Comparison of ENCODE assay signal across 8 cellular contexts in the genomic region with DNA sequence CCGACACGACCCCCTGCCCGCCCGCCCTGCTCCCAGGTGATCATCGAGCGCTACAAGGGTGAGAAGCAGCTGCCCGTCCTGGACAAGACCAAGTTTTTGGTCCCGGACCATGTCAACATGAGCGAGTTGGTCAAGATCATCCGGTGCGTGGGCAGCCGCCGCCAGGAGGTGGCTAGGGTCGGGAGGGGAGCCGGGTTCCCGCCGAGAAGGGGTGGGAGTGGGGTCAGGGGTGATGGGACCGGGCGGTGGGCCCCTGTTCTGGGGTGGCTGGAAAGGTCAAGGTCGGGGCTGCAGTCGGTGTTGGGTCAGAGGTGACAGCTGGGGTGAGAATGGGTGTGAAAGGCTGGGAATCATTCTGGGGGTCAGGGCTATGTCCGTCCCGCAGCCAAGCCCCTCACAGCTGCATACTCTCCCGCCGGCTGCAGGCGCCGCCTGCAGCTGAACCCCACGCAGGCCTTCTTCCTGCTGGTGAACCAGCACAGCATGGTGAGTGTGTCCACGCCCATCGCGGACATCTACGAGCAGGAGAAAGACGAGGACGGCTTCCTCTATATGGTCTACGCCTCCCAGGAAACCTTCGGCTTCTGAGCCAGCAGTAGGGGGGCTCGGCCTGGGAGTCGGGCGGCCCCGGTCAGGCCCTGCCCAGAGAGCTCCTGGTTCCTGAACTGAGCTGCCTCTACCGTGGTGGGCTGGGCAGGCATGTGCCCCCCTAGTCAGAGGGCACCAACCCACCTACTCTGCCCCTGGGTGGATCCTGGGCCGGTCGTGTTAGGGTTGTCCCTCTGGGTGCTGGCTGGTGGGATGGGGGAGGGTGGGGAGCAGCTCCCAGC. TPM values are rescaled to one million over a fixed set of nuclear protein-coding genes. Genes with fewer than 3 reads are reported as not detected.
A peak's percentile ranks its signal among the peaks of the same experiment; 100 is the strongest.
DNase-seq lines count a peak whose midpoint lies in the region; ATAC-seq, FAIRE-seq and TF ChIP-seq lines count a peak whose summit lies in the region.

No MANE protein-coding gene starts in this region.

- H3K18ac ChIP-seq in neuronal stem cell (ENCODE audit: low read length), result no peak overlapping the region

- H3K4me1 ChIP-seq in esophagus muscularis mucosa, result peaks cover 14 to 27% (median 22%) of the 10 kb centered on the region in 4 donors
- peaks cover 0 to 2% of the 10 kb centered on the region in 2 donors for H3K4me1 ChIP-seq in neuronal stem cell (ENCODE audit: control insufficient read depth in 2 of 2, insufficient read depth in 1 of 2, low read depth in 1 of 2, low read length in 2 of 2)

- peak overlapping the region; percentile 45 for H3K4me2 ChIP-seq in neuronal stem cell (ENCODE audit: insufficient read depth, low read length, poor library complexity, severe bottlenecking)

- 27% methylated on average over 17 of the region's 43 CpGs for WGBS in esophagus muscularis mucosa
- no CpG with 5 or more reads among the region's 43 CpGs for WGBS in neuronal stem cell (ENCODE audit: extremely low coverage in 2 of 2, insufficient read length in 2 of 2, insufficient replicate concordance in 1 of 2), 2 donors

- no peak overlapping the region for H3K9ac ChIP-seq in neuronal stem cell (ENCODE audit: low read depth, low read length, poor library complexity)

- no peak overlapping the region for H4K8ac ChIP-seq in neuronal stem cell (ENCODE audit: low read depth, low read length)

- H3K27me3 ChIP-seq in esophagus muscularis mucosa (peaks cover 0 to 3% (median 0%) of the 10 kb centered on the region in 4 donors), neuronal stem cell (ENCODE audit: control insufficient read depth in 3 of 3, insufficient read depth in 3 of 3, low read depth in 1 of 3, low read length in 3 of 3) (no peaks in the 10 kb centered on the region)

- no peak for TF ChIP-seq CTCF in AG09309 (IDR thresholded peaks at IDR 0.05; ENCODE audit: control insufficient read depth, insufficient read depth, low read depth, low read length, missing control alignments)
- TF ChIP-seq CTCF in esophagus muscularis mucosa (IDR thresholded peaks at IDR 0.05), result peak in 1 of 3 experiments; percentile 17

- no peak for FAIRE-seq in GM19239 (lab: Jason Lieb, UNC)

- H2BK5ac ChIP-seq in neuronal stem cell (ENCODE audit: low read length), result no peak overlapping the region

- peak overlapping the region; percentile 77 for H3K27ac Mint-ChIP-seq in T-helper 17 cell

- peaks cover 2% of the 10 kb centered on the region for H3K79me1 ChIP-seq in neuronal stem cell (ENCODE audit: low read depth, low read length)

- H2AK5ac ChIP-seq in neuronal stem cell (ENCODE audit: low read depth, low read length), result no peak overlapping the region

- peak overlapping the region; percentile 74 for H3K4me3 Mint-ChIP-seq in T-helper 17 cell

- no peak for TF ChIP-seq EP300 in esophagus muscularis mucosa (IDR thresholded peaks at IDR 0.05)

- peaks cover 23% of the 10 kb centered on the region for H3K4me1 Mint-ChIP-seq in T-helper 17 cell

- H3K9me3 ChIP-seq in T-helper 17 cell (ENCODE audit: control insufficient read depth, low read length, poor library complexity, severe bottlenecking) (no peaks in the 10 kb centered on the region), esophagus muscularis mucosa (no peaks in the 10 kb centered on the region), neuronal stem cell (replicated peaks in 1 of 2; ENCODE audit: control insufficient read depth in 2 of 2, insufficient read depth in 1 of 2, low read depth in 1 of 2, low read length in 2 of 2) (no peaks in the 10 kb centered on the region)

- no peak for DNase-seq in AG09309 (ENCODE audit: low read depth)
- peak in 1 of 3 donors; percentile 17 for DNase-seq in T-helper 17 cell
- no peak for DNase-seq in esophagus muscularis mucosa (ENCODE audit: extremely low spot score)
- no peak for DNase-seq in neuronal stem cell (ENCODE audit: low spot score)
- no peak for DNase-seq in cerebellar nuclear complex (lab: John Stamatoyannopoulos, UW)
- no peak for DNase-seq in GM19239 (ENCODE audit: insufficient read length, low spot score)

- H2BK120ac ChIP-seq in neuronal stem cell (ENCODE audit: low read depth, low read length), result no peak overlapping the region

- H3K4me3 ChIP-seq in AG09309 (ENCODE audit: control insufficient read depth, low read depth, low read length), result peak overlapping the region; percentile 73
- H3K4me3 ChIP-seq in esophagus muscularis mucosa, result peak overlapping the region; percentile 78 to 98 (median 90)
- no peak overlapping the region for H3K4me3 ChIP-seq in neuronal stem cell (ENCODE audit: low read length in 2 of 2)

- H3K27ac ChIP-seq in esophagus muscularis mucosa (replicated peaks in 1 of 4), result peak overlapping the region; percentile 97 to 99 (median 99)
- H3K27ac ChIP-seq in neuronal stem cell (replicated peaks; ENCODE audit: low read length), result no peak overlapping the region

- no peak for TF ChIP-seq POLR2A in esophagus muscularis mucosa (IDR thresholded peaks at IDR 0.05; ENCODE audit: low read depth)

- H4K91ac ChIP-seq in neuronal stem cell (ENCODE audit: low read depth, low read length, poor library complexity), result no peak overlapping the region

- H2BK12ac ChIP-seq in neuronal stem cell (ENCODE audit: low read length), result no peak overlapping the region

- ATAC-seq in T-helper 17 cell (no peak), GM21576 (IDR thresholded peaks at IDR 0.05; ENCODE audit: unreplicated experiment) (no peak), HG02852 (IDR thresholded peaks at IDR 0.05; ENCODE audit: unreplicated experiment) (no peak)

- peaks cover under 1% of the 10 kb centered on the region for H3K36me3 Mint-ChIP-seq in T-helper 17 cell (ENCODE audit: low read depth)

- H3K36me3 ChIP-seq in esophagus muscularis mucosa, result peaks cover 0 to 15% (median 8%) of the 10 kb centered on the region in 4 donors
- peaks cover 1 to 33% of the 10 kb centered on the region in 2 donors for H3K36me3 ChIP-seq in neuronal stem cell (replicated peaks in 1 of 2; ENCODE audit: control insufficient read depth in 2 of 2, insufficient read depth in 2 of 2, low read length in 2 of 2)

- no peak overlapping the region for H2BK15ac ChIP-seq in neuronal stem cell (ENCODE audit: low read length)

- intact Hi-C loops in esophagus muscularis mucosa (cut with DNase I), result loop anchor here (5.0 kb wide), 1 partner anchor 148 kb away; no protein-coding TSS in a partner anchor

- H3K14ac ChIP-seq in neuronal stem cell (ENCODE audit: low read length), result no peak overlapping the region

- H3K27me3 Mint-ChIP-seq in T-helper 17 cell, result no peaks in the 10 kb centered on the region

- H3K23ac ChIP-seq in neuronal stem cell (ENCODE audit: low read depth, low read length, poor library complexity), result no peak overlapping the region

- H2AFZ ChIP-seq in neuronal stem cell (ENCODE audit: low read length), result no peak overlapping the region

- no peak overlapping the region for H3K4ac ChIP-seq in neuronal stem cell (ENCODE audit: low read length)

RNA-seq across cellular contexts. Expression of a gene that starts 1.0 kb away (rescaled TPM):
- total RNA-seq in T-helper 17 cell (10 to 100 TPM; 11.7 to 13.7 TPM), esophagus muscularis mucosa (100 to 1,000 TPM in 3 of 4 donors, 10 to 100 TPM in 1; 83.9 to 152 (median 111) TPM)
- 10.4 TPM for polyA plus RNA-seq in neuronal stem cell (2013, experiment 1 of 2)
- polyA plus RNA-seq in neuronal stem cell (2013, experiment 2 of 2), result 10.7 TPM

RNA-seq across cellular contexts. Expression of a gene that starts 43.3 kb away (rescaled TPM):
- total RNA-seq in T-helper 17 cell (10 to 100 TPM; 52.8 to 62.0 TPM), esophagus muscularis mucosa (100 to 1,000 TPM; 152 to 252 (median 191) TPM)
- polyA plus RNA-seq in neuronal stem cell (2013, experiment 1 of 2), result 334 TPM
- 321 TPM for polyA plus RNA-seq in neuronal stem cell (2013, experiment 2 of 2)

Comparison
In these comparisons a context has a peak if more than half of its experiments do, and no peak if none do; other contexts are left out.
1. H3K4me3 ChIP-seq: peak in AG09309 (single experiment) and esophagus muscularis mucosa (4 of 4); none in neuronal stem cell (0 of 2).
2. RNA of a gene that starts 1.0 kb away (total RNA-seq): 83.9 to 152 TPM in esophagus muscularis mucosa; 11.7 to 13.7 TPM in T-helper 17 cell; every median in the first group is over 4 times any median in the second.